1 cellular context compared by ENCODE assay signal in the genomic region with DNA sequence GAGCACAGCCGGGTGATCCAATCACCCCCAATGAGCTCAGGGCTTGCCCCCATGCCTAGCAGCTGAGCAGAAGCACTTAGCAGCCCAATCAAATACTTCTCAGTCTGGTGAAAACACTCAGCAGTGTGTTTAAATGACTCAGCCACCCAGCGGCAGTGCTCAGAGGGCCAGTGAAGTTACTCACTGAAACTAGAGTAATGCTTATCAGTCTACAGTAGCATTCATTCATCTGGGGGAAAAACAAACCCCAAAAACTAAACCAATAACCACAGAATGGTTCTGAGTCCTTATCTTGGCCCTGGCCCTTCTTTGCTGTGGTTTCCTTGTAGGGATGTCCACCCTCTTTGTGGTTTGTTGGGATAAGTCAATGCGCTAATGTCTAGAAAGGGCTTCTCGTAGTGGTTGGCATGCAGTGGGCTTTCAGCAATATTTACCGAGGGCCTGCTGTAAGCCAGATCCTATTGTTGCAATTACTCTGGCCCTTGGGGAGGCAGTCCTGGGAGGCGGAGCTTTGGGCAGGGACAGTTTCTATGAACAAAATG.
A peak's percentile ranks its signal among the peaks of the same experiment; 100 is the strongest.
TF ChIP-seq lines count a peak whose summit lies in the region.

No MANE protein-coding gene starts in this region.

TF ChIP-seq in K562, 482 proteins besides CTCF, POLR2A, EP300 and RAD21 (continued from another document and continues in another):
- TF ChIP-seq, protein P1, sequence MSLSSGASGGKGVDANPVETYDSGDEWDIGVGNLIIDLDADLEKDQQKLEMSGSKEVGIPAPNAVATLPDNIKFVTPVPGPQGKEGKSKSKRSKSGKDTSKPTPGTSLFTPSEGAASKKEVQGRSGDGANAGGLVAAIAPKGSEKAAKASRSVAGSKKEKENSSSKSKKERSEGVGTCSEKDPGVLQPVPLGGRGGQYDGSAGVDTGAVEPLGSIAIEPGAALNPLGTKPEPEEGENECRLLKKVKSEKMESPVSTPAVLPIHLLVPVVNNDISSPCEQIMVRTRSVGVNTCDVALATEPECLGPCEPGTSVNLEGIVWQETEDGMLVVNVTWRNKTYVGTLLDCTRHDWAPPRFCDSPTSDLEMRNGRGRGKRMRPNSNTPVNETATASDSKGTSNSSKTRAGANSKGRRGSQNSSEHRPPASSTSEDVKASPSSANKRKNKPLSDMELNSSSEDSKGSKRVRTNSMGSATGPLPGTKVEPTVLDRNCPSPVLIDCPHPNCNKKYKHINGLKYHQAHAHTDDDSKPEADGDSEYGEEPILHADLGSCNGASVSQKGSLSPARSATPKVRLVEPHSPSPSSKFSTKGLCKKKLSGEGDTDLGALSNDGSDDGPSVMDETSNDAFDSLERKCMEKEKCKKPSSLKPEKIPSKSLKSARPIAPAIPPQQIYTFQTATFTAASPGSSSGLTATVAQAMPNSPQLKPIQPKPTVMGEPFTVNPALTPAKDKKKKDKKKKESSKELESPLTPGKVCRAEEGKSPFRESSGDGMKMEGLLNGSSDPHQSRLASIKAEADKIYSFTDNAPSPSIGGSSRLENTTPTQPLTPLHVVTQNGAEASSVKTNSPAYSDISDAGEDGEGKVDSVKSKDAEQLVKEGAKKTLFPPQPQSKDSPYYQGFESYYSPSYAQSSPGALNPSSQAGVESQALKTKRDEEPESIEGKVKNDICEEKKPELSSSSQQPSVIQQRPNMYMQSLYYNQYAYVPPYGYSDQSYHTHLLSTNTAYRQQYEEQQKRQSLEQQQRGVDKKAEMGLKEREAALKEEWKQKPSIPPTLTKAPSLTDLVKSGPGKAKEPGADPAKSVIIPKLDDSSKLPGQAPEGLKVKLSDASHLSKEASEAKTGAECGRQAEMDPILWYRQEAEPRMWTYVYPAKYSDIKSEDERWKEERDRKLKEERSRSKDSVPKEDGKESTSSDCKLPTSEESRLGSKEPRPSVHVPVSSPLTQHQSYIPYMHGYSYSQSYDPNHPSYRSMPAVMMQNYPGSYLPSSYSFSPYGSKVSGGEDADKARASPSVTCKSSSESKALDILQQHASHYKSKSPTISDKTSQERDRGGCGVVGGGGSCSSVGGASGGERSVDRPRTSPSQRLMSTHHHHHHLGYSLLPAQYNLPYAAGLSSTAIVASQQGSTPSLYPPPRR (CRISPR knock-in tag; IDR thresholded peaks at IDR 0.05; ENCODE audit: borderline replicate concordance) = peak; percentile 98; the same call in 1 of the 2 replicates
- TF ChIP-seq ZNF584 (CRISPR knock-in tag; IDR thresholded peaks at IDR 0.05; ENCODE audit: low read depth) (peak; percentile 63; the same call in 1 of the 2 replicates), HDAC6 (IDR thresholded peaks at IDR 0.05; ENCODE audit: low read depth, low read length) (no peak), MEIS2 (IDR thresholded peaks at IDR 0.05; ENCODE audit: partially characterized antibody) (peak; percentile 40), FOXA1 (IDR thresholded peaks at IDR 0.05; ENCODE audit: borderline replicate concordance) (no peak), TGIF2 (CRISPR knock-in tag; IDR thresholded peaks at IDR 0.05) (no peak), CCNT2 (IDR thresholded peaks at IDR 0.05; ENCODE audit: borderline replicate concordance, extremely low read depth, insufficient read length, low read depth, low read length) (peak; percentile 61), ATF7 (IDR thresholded peaks at IDR 0.05) (peak; percentile 30; the same call in 1 of the 2 replicates), BHLHE40 (IDR thresholded peaks at IDR 0.05; ENCODE audit: low read length) (0 out of 2 replicates have a peak, but pooled peaks have one; percentile 25), ZC3H11A (IDR thresholded peaks at IDR 0.05; ENCODE audit: low read depth, low read length) (no peak), PHF8 (IDR thresholded peaks at IDR 0.05; ENCODE audit: borderline replicate concordance, low read length) (no peak), CBFA2T2 (conservative IDR thresholded peaks at IDR 0.05) (peak; percentile 69), ARID2 (IDR thresholded peaks at IDR 0.05) (no peak), ZNF24 (IDR thresholded peaks at IDR 0.05) (peak; percentile 99), NFYB (IDR thresholded peaks at IDR 0.05; ENCODE audit: extremely low read depth, insufficient read length) (no peak), ARID1B (IDR thresholded peaks at IDR 0.05) (peak; percentile 70; the same call in 1 of the 2 replicates), ZNF224 (CRISPR knock-in tag; IDR thresholded peaks at IDR 0.05) (no peak), SMARCA4 (IDR thresholded peaks at IDR 0.05) (peak; percentile 34; the same call in 1 of the 2 replicates), ZNF165 (CRISPR knock-in tag; IDR thresholded peaks at IDR 0.05; ENCODE audit: borderline replicate concordance) (no peak), ZNF408 (CRISPR knock-in tag; IDR thresholded peaks at IDR 0.05; ENCODE audit: low read depth) (no peak), ZNF175 (CRISPR knock-in tag; IDR thresholded peaks at IDR 0.05; ENCODE audit: low read depth) (0 out of 2 replicates have a peak, but pooled peaks have one; percentile 24), TEAD4 (IDR thresholded peaks at IDR 0.05; ENCODE audit: low read length) (peak; percentile 83), TEAD4 (CRISPR knock-in tag; IDR thresholded peaks at IDR 0.05; ENCODE audit: borderline replicate concordance) (no peak), EHMT2 (IDR thresholded peaks at IDR 0.05) (0 out of 2 replicates have a peak, but pooled peaks have one; percentile 18), SRSF9 (IDR thresholded peaks at IDR 0.05; ENCODE audit: borderline replicate concordance, low read depth, low read length) (no peak), ESRRA (IDR thresholded peaks at IDR 0.05; ENCODE audit: borderline replicate concordance, low read depth) (peak; percentile 98; the same call in 1 of the 2 replicates), ZBTB8A (IDR thresholded peaks at IDR 0.05; ENCODE audit: partially characterized antibody) (no peak), NR2C1 (IDR thresholded peaks at IDR 0.05) (no peak), NR2C1 (tag; IDR thresholded peaks at IDR 0.05) (no peak), ZBTB1 (CRISPR knock-in tag; IDR thresholded peaks at IDR 0.05; ENCODE audit: borderline replicate concordance, low read depth) (peak; percentile 97), CBFA2T3 (IDR thresholded peaks at IDR 0.05) (peak; percentile 82), CBFB (CRISPR knock-in tag; IDR thresholded peaks at IDR 0.05) (peak; percentile 99), GABPA (tag; conservative IDR thresholded peaks at IDR 0.05; ENCODE audit: low read depth) (no peak), HDAC1 (IDR thresholded peaks at IDR 0.05) (peak in 1 of 2 experiments; percentile 77; a peak in 2 of 4 replicates), HDAC2 (IDR thresholded peaks at IDR 0.05) (peak; percentile 72; the same call in 1 of the 2 replicates), JUN (IDR thresholded peaks at IDR 0.05; ENCODE audit: borderline replicate concordance, low read depth, low read length) (no peak), JUN (CRISPR knock-in tag; IDR thresholded peaks at IDR 0.05; ENCODE audit: borderline replicate concordance) (no peak), HNRNPH1 (optimal IDR thresholded peaks at IDR 0.05; ENCODE audit: low read depth, low read length) (no peak), HEY1 (CRISPR knock-in tag; IDR thresholded peaks at IDR 0.05; ENCODE audit: borderline replicate concordance) (0 out of 2 replicates have a peak, but pooled peaks have one; percentile 17)
- TF ChIP-seq, protein P2, sequence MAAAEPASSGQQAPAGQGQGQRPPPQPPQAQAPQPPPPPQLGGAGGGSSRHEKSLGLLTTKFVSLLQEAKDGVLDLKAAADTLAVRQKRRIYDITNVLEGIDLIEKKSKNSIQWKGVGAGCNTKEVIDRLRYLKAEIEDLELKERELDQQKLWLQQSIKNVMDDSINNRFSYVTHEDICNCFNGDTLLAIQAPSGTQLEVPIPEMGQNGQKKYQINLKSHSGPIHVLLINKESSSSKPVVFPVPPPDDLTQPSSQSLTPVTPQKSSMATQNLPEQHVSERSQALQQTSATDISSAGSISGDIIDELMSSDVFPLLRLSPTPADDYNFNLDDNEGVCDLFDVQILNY (CRISPR knock-in tag; IDR thresholded peaks at IDR 0.05) = no peak
- TF ChIP-seq, protein P3, sequence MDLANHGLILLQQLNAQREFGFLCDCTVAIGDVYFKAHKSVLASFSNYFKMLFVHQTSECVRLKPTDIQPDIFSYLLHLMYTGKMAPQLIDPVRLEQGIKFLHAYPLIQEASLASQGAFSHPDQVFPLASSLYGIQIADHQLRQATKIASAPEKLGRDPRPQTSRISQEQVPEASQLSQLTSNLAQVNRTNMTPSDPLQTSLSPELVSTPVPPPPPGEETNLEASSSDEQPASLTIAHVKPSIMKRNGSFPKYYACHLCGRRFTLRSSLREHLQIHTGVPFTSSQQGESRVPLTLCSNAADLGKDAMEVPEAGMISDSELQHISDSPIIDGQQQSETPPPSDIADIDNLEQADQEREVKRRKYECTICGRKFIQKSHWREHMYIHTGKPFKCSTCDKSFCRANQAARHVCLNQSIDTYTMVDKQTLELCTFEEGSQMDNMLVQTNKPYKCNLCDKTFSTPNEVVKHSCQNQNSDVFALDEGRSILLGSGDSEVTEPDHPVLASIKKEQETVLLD (IDR thresholded peaks at IDR 0.05) = no peak
- TF ChIP-seq, protein P4, sequence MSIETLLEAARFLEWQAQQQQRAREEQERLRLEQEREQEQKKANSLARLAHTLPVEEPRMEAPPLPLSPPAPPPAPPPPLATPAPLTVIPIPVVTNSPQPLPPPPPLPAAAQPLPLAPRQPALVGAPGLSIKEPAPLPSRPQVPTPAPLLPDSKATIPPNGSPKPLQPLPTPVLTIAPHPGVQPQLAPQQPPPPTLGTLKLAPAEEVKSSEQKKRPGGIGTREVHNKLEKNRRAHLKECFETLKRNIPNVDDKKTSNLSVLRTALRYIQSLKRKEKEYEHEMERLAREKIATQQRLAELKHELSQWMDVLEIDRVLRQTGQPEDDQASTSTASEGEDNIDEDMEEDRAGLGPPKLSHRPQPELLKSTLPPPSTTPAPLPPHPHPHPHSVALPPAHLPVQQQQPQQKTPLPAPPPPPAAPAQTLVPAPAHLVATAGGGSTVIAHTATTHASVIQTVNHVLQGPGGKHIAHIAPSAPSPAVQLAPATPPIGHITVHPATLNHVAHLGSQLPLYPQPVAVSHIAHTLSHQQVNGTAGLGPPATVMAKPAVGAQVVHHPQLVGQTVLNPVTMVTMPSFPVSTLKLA (conservative IDR thresholded peaks at IDR 0.05) = no peak
- TF ChIP-seq, protein P5, sequence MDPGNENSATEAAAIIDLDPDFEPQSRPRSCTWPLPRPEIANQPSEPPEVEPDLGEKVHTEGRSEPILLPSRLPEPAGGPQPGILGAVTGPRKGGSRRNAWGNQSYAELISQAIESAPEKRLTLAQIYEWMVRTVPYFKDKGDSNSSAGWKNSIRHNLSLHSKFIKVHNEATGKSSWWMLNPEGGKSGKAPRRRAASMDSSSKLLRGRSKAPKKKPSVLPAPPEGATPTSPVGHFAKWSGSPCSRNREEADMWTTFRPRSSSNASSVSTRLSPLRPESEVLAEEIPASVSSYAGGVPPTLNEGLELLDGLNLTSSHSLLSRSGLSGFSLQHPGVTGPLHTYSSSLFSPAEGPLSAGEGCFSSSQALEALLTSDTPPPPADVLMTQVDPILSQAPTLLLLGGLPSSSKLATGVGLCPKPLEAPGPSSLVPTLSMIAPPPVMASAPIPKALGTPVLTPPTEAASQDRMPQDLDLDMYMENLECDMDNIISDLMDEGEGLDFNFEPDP (CRISPR knock-in tag; IDR thresholded peaks at IDR 0.05) = no peak
- TF ChIP-seq, protein P6, sequence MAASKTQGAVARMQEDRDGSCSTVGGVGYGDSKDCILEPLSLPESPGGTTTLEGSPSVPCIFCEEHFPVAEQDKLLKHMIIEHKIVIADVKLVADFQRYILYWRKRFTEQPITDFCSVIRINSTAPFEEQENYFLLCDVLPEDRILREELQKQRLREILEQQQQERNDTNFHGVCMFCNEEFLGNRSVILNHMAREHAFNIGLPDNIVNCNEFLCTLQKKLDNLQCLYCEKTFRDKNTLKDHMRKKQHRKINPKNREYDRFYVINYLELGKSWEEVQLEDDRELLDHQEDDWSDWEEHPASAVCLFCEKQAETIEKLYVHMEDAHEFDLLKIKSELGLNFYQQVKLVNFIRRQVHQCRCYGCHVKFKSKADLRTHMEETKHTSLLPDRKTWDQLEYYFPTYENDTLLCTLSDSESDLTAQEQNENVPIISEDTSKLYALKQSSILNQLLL (CRISPR knock-in tag; IDR thresholded peaks at IDR 0.05; ENCODE audit: borderline replicate concordance) = no peak
- TF ChIP-seq, protein P7, sequence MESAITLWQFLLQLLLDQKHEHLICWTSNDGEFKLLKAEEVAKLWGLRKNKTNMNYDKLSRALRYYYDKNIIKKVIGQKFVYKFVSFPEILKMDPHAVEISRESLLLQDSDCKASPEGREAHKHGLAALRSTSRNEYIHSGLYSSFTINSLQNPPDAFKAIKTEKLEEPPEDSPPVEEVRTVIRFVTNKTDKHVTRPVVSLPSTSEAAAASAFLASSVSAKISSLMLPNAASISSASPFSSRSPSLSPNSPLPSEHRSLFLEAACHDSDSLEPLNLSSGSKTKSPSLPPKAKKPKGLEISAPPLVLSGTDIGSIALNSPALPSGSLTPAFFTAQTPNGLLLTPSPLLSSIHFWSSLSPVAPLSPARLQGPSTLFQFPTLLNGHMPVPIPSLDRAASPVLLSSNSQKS (CRISPR knock-in tag; IDR thresholded peaks at IDR 0.05) = no peak
- TF ChIP-seq, protein P8, sequence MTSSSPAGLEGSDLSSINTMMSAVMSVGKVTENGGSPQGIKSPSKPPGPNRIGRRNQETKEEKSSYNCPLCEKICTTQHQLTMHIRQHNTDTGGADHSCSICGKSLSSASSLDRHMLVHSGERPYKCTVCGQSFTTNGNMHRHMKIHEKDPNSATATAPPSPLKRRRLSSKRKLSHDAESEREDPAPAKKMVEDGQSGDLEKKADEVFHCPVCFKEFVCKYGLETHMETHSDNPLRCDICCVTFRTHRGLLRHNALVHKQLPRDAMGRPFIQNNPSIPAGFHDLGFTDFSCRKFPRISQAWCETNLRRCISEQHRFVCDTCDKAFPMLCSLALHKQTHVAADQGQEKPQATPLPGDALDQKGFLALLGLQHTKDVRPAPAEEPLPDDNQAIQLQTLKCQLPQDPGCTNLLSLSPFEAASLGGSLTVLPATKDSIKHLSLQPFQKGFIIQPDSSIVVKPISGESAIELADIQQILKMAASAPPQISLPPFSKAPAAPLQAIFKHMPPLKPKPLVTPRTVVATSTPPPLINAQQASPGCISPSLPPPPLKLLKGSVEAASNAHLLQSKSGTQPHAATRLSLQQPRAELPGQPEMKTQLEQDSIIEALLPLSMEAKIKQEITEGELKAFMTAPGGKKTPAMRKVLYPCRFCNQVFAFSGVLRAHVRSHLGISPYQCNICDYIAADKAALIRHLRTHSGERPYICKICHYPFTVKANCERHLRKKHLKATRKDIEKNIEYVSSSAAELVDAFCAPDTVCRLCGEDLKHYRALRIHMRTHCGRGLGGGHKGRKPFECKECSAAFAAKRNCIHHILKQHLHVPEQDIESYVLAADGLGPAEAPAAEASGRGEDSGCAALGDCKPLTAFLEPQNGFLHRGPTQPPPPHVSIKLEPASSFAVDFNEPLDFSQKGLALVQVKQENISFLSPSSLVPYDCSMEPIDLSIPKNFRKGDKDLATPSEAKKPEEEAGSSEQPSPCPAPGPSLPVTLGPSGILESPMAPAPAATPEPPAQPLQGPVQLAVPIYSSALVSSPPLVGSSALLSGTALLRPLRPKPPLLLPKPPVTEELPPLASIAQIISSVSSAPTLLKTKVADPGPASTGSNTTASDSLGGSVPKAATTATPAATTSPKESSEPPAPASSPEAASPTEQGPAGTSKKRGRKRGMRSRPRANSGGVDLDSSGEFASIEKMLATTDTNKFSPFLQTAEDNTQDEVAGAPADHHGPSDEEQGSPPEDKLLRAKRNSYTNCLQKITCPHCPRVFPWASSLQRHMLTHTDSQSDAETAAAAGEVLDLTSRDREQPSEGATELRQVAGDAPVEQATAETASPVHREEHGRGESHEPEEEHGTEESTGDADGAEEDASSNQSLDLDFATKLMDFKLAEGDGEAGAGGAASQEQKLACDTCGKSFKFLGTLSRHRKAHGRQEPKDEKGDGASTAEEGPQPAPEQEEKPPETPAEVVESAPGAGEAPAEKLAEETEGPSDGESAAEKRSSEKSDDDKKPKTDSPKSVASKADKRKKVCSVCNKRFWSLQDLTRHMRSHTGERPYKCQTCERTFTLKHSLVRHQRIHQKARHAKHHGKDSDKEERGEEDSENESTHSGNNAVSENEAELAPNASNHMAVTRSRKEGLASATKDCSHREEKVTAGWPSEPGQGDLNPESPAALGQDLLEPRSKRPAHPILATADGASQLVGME (CRISPR knock-in tag; IDR thresholded peaks at IDR 0.05) = no peak
